8 cellular contexts compared by ENCODE assay signal in the genomic region with DNA sequence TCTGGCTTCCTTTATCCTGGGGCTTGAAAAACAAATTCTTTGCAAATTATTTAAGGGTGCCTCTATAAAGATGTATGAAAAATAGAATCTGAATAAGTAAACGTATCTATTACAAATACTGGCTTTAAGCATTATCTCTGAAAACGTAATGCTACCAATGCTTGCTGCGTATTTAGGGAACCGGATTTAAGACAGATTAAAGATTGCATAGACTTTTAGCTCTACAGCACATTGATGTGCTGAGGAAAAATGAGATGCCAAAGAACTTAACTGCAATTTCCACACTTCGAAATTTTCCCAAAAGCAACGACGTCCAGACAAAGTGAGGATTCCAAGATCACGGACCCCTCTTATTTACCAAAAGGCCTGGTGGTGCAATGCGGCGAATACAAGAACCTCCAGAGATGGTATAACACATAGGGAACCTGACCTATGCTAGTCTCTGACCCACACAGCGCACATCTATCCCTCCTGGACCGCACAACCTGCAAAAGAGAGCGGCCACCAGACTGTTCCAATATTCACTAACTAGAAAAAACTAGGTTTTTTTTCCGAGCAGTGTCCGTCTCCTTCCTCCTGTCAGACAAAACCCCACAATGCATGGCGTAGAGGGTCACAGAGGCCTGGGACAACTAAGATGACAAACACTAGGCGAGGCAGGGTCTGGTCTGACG. TPM values are rescaled to one million over a fixed set of nuclear protein-coding genes. Genes with fewer than 3 reads are reported as not detected.
DNase-seq lines count a peak whose midpoint lies in the region; ATAC-seq and TF ChIP-seq lines count a peak whose summit lies in the region.

No MANE protein-coding gene starts in this region.

- TF ChIP-seq CTCF in GM10266 (IDR thresholded peaks at IDR 0.05; ENCODE audit: control insufficient read depth, insufficient read depth, low read depth, missing control alignments) (no peak), LNCaP clone FGC (IDR thresholded peaks at IDR 0.05; ENCODE audit: control insufficient read depth, extremely low read depth, insufficient read depth) (no peak)

- H3K4me3 ChIP-seq in LNCaP clone FGC (ENCODE audit: low read depth, low read length) (peak overlapping the region; percentile 83), mesendoderm (ENCODE audit: low read length) (peak overlapping the region; percentile 100)

- no peak overlapping the region for H4K5ac ChIP-seq in mesendoderm (ENCODE audit: low read length)

- H3K4me1 ChIP-seq in mesendoderm (ENCODE audit: control insufficient read depth, low read depth, low read length) = no peaks in the 10 kb centered on the region

- H4K8ac ChIP-seq in mesendoderm (ENCODE audit: low read depth, low read length) = no peak overlapping the region

- DNase-seq in GM10266 (ENCODE audit: extremely low spot score) (peak; percentile 29), LNCaP clone FGC (ENCODE audit: low read depth) (no peak), mesendoderm (no peak), NCI-H774 (lab: John Stamatoyannopoulos, UW) (no peak), GOT3 (lab: John Stamatoyannopoulos, UW) (no peak), cerebellar cortex (ENCODE audit: low spot score) (no peak)

- H2BK120ac ChIP-seq in mesendoderm (ENCODE audit: low read depth, low read length) = no peak overlapping the region

- peak overlapping the region; percentile 100 for H3K9ac ChIP-seq in mesendoderm (ENCODE audit: low read length)

- H2BK15ac ChIP-seq in mesendoderm (replicated peaks; ENCODE audit: low read depth) = no peak overlapping the region

- peak overlapping the region; percentile 82 for H3K18ac ChIP-seq in mesendoderm (ENCODE audit: low read length)

- peaks cover 2% of the 10 kb centered on the region for H3K36me3 ChIP-seq in mesendoderm (ENCODE audit: control insufficient read depth, insufficient read depth, low read length)

- ATAC-seq in GM21825 (IDR thresholded peaks at IDR 0.05; ENCODE audit: unreplicated experiment) = peak; percentile 1

- H3K27ac ChIP-seq in cingulate gyrus (ENCODE audit: low read depth, low read length) (peak overlapping the region; percentile 100), mesendoderm (ENCODE audit: low read depth, low read length) (peak overlapping the region; percentile 94)

- no peak overlapping the region for H2AK5ac ChIP-seq in mesendoderm (ENCODE audit: low read length)

- peaks cover 25% of the 10 kb centered on the region for H3K79me2 ChIP-seq in mesendoderm (ENCODE audit: control insufficient read depth, insufficient read depth, low read length)

- H2BK5ac ChIP-seq in mesendoderm (ENCODE audit: low read length) = peak overlapping the region; percentile 91

- H3K27me3 ChIP-seq in mesendoderm (ENCODE audit: insufficient read depth, low read length, poor library complexity) = no peaks in the 10 kb centered on the region

- peak overlapping the region; percentile 76 for H3K4me2 ChIP-seq in mesendoderm (ENCODE audit: low read length)

- no CpG with 5 or more reads among the region's 18 CpGs for WGBS in mesendoderm (ENCODE audit: extremely low coverage, insufficient coverage, low lambda C conversion rate)

- no peak overlapping the region for H3K23ac ChIP-seq in mesendoderm (ENCODE audit: low read length)

- H3K79me1 ChIP-seq in mesendoderm (ENCODE audit: low read length) = peaks cover 3% of the 10 kb centered on the region

- H3K4ac ChIP-seq in mesendoderm (ENCODE audit: low read depth, low read length) = peak overlapping the region; percentile 67

- peak overlapping the region; percentile 99 for H3K56ac ChIP-seq in mesendoderm (ENCODE audit: low read length)

RNA-seq across cellular contexts. Expression of gene PHF14, which starts 34.3 kb away (rescaled TPM):
- 72.9 TPM for polyA plus RNA-seq in mesendoderm (2013, experiment 1 of 2)
- polyA plus RNA-seq in mesendoderm (2013, experiment 2 of 2) = 79.2 TPM
